19 cellular contexts compared by ENCODE assay signal in the genomic region with DNA sequence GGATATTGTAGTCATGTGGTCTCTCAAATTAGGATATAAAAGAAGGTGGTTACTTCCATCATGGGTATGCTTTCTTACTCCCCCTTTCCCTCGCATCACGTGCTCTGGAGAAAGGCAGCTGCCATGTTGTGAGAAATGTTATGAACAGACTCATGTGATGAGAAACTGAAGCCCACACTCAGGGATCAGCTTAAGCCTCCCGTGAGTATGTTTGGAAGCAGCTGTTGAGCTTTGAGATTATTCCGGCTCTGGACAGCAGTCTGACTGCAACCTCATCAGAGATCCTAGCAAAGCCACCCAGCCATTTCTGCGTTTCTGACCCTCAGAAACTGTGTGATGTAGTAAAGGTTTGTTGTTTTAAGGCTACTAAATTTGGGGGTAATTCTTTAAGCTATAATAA.
"Had no signal": no experiment of that assay in that cellular context is flagged by ENCODE, and none has a peak within 500 bp of the region (broad histone marks: within the 10 kb centered on the region; RNA-seq: fewer than 3 reads in every experiment).

No MANE protein-coding gene starts in this region.

- H3K27ac ChIP-seq: heart left ventricle, hepatocyte, pancreas, thoracic aorta, tibial nerve, upper lobe of left lung had no signal

- H3K4me3 ChIP-seq: heart left ventricle, hepatocyte, lung, pancreas, thoracic aorta, tibial nerve, upper lobe of left lung had no signal

- H3K79me2 ChIP-seq: hepatocyte had no signal

- ATAC-seq: heart left ventricle; left lobe of liver; natural killer cell; pancreas; sciatic nerve; stimulated activated effector memory CD8-positive, alpha-beta T cell treated with anti-CD3 and anti-CD28 coated beads, Interleukin-12 subunit alpha, Interleukin-12 subunit beta, amount 100 ng/mL, for 72 hours; stimulated activated naive CD8-positive, alpha-beta T cell treated with anti-CD3 and anti-CD28 coated beads, Interleukin-15, Interleukin-2, amounts not matched to agents 100 U/mL and 50 U/mL, for 24 hours had no signal

- H3K27me3 ChIP-seq: heart left ventricle, hepatocyte, pancreas, tibial nerve, upper lobe of left lung had no signal

- H2AFZ ChIP-seq: hepatocyte had no signal

- H3K9me3 ChIP-seq: heart left ventricle, pancreas, thoracic aorta, tibial nerve, upper lobe of left lung had no signal

- H3K4me2 ChIP-seq: hepatocyte had no signal

- H3K36me3 ChIP-seq: heart left ventricle, pancreas, thoracic aorta, tibial nerve, upper lobe of left lung had no signal

- H3K4me1 ChIP-seq: heart left ventricle, pancreas, tibial nerve, upper lobe of left lung had no signal

- DNase-seq: cortex of kidney; heart left ventricle; kidney; natural killer cell; occipital lobe; pancreas; retina; stimulated activated CD4-positive, alpha-beta T cell treated with anti-CD3 and anti-CD28 coated beads, Interleukin-2, amount 100 ng/mL, for 24 hours; stimulated activated CD4-positive, alpha-beta T cell treated with anti-CD3 and anti-CD28 coated beads, Interleukin-4, amount 100 ng/mL, for 24 hours; stimulated activated naive CD8-positive, alpha-beta T cell treated with anti-CD3 and anti-CD28 coated beads, Interleukin-15, Interleukin-2, amounts not matched to agents 100 U/mL and 50 U/mL, for 24 hours; substantia nigra; upper lobe of left lung had no signal
